In genomic region chr2:49972699-49973098, GRCh38 we compare ENCODE assay signal across 1 cellular context.
TF ChIP-seq lines count a peak whose summit lies in the region.

No MANE protein-coding gene starts in this region.

TF ChIP-seq in H1, 55 proteins besides CTCF, POLR2A, EP300 and RAD21 (continued from another document):
- TF ChIP-seq, protein P1, sequence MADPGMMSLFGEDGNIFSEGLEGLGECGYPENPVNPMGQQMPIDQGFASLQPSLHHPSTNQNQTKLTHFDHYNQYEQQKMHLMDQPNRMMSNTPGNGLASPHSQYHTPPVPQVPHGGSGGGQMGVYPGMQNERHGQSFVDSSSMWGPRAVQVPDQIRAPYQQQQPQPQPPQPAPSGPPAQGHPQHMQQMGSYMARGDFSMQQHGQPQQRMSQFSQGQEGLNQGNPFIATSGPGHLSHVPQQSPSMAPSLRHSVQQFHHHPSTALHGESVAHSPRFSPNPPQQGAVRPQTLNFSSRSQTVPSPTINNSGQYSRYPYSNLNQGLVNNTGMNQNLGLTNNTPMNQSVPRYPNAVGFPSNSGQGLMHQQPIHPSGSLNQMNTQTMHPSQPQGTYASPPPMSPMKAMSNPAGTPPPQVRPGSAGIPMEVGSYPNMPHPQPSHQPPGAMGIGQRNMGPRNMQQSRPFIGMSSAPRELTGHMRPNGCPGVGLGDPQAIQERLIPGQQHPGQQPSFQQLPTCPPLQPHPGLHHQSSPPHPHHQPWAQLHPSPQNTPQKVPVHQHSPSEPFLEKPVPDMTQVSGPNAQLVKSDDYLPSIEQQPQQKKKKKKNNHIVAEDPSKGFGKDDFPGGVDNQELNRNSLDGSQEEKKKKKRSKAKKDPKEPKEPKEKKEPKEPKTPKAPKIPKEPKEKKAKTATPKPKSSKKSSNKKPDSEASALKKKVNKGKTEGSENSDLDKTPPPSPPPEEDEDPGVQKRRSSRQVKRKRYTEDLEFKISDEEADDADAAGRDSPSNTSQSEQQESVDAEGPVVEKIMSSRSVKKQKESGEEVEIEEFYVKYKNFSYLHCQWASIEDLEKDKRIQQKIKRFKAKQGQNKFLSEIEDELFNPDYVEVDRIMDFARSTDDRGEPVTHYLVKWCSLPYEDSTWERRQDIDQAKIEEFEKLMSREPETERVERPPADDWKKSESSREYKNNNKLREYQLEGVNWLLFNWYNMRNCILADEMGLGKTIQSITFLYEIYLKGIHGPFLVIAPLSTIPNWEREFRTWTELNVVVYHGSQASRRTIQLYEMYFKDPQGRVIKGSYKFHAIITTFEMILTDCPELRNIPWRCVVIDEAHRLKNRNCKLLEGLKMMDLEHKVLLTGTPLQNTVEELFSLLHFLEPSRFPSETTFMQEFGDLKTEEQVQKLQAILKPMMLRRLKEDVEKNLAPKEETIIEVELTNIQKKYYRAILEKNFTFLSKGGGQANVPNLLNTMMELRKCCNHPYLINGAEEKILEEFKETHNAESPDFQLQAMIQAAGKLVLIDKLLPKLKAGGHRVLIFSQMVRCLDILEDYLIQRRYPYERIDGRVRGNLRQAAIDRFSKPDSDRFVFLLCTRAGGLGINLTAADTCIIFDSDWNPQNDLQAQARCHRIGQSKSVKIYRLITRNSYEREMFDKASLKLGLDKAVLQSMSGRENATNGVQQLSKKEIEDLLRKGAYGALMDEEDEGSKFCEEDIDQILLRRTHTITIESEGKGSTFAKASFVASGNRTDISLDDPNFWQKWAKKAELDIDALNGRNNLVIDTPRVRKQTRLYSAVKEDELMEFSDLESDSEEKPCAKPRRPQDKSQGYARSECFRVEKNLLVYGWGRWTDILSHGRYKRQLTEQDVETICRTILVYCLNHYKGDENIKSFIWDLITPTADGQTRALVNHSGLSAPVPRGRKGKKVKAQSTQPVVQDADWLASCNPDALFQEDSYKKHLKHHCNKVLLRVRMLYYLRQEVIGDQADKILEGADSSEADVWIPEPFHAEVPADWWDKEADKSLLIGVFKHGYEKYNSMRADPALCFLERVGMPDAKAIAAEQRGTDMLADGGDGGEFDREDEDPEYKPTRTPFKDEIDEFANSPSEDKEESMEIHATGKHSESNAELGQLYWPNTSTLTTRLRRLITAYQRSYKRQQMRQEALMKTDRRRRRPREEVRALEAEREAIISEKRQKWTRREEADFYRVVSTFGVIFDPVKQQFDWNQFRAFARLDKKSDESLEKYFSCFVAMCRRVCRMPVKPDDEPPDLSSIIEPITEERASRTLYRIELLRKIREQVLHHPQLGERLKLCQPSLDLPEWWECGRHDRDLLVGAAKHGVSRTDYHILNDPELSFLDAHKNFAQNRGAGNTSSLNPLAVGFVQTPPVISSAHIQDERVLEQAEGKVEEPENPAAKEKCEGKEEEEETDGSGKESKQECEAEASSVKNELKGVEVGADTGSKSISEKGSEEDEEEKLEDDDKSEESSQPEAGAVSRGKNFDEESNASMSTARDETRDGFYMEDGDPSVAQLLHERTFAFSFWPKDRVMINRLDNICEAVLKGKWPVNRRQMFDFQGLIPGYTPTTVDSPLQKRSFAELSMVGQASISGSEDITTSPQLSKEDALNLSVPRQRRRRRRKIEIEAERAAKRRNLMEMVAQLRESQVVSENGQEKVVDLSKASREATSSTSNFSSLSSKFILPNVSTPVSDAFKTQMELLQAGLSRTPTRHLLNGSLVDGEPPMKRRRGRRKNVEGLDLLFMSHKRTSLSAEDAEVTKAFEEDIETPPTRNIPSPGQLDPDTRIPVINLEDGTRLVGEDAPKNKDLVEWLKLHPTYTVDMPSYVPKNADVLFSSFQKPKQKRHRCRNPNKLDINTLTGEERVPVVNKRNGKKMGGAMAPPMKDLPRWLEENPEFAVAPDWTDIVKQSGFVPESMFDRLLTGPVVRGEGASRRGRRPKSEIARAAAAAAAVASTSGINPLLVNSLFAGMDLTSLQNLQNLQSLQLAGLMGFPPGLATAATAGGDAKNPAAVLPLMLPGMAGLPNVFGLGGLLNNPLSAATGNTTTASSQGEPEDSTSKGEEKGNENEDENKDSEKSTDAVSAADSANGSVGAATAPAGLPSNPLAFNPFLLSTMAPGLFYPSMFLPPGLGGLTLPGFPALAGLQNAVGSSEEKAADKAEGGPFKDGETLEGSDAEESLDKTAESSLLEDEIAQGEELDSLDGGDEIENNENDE (IDR thresholded peaks at IDR 0.05; ENCODE audit: insufficient replicate concordance, low read length), result peak; percentile 76
- TF ChIP-seq ASH2L (IDR thresholded peaks at IDR 0.05; ENCODE audit: low read length), result peak; percentile 32
- peak; percentile 56; the same call in 1 of the 2 replicates for TF ChIP-seq YY1 (IDR thresholded peaks at IDR 0.05; ENCODE audit: low read depth, low read length)
- TF ChIP-seq SRF (IDR thresholded peaks at IDR 0.05; ENCODE audit: low read depth, low read length), result no peak
- TF ChIP-seq TCF12 (IDR thresholded peaks at IDR 0.05; ENCODE audit: low read depth, low read length), result peak; percentile 92
TF ChIP-seq in H1: peak in this region for 8.
